Comparison of ENCODE assay signal across 1 cellular context in the genomic region with DNA sequence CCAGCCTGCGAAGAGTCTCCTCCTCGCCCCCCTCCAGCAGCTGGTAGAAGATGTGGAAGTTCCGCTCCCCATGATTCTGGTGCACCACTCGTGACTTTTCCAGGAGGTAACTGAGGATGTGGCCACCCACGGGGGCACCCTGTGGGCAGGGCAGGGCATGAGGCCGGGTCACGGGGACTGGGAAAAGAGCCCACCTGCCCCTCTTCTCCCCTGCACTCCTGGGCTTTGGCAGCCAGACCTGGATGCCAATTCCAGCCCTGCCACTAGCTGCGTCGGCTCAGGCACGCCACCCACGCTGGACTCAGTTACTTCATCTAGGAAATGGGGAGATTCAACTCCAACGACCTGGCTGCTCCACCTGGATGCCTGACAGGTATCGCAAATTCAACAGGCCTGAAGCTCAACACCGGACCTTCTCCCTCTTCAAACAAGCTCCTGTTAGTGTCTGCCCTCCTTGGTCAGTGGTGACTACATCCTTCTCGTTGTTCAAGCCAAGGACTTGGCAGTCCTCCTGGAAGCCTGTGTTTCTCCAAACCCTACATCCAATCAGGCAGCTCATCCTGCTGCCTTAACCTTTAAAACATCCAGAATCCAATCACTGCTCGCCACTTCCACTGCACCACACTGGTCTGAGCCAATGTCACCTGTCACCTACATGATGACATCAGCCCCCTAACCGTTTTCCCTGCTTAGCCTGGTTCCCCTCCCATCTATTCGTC.
TF ChIP-seq lines count a peak whose summit lies in the region.

No MANE protein-coding gene starts in this region.

TF ChIP-seq in K562, 482 proteins besides CTCF, POLR2A, EP300 and RAD21:
- TF ChIP-seq POLR2G (IDR thresholded peaks at IDR 0.05; ENCODE audit: low read depth, low read length) (peak; percentile 32; the same call in 1 of the 2 replicates), ZBTB9 (CRISPR knock-in tag; IDR thresholded peaks at IDR 0.05) (no peak), MYBL2 (IDR thresholded peaks at IDR 0.05; ENCODE audit: low read depth) (no peak), MYBL2 (CRISPR knock-in tag; IDR thresholded peaks at IDR 0.05; ENCODE audit: borderline replicate concordance) (no peak), NR3C1 (CRISPR knock-in tag; IDR thresholded peaks at IDR 0.05) (no peak), ZNF76 (CRISPR knock-in tag; IDR thresholded peaks at IDR 0.05; ENCODE audit: borderline replicate concordance) (no peak), RBFOX2 (IDR thresholded peaks at IDR 0.05; ENCODE audit: low read depth, low read length) (no peak), COPS2 (conservative IDR thresholded peaks at IDR 0.05) (no peak)
